In genomic region chr1:243186201-243186995, GRCh38 we compare ENCODE assay signal across 8 cellular contexts.
DNase-seq lines count a peak whose midpoint lies in the region; ATAC-seq, FAIRE-seq and TF ChIP-seq lines count a peak whose summit lies in the region.
"Not testable (repeated sequence)": the region's sequence is repeated elsewhere in the genome, so short reads cannot be mapped to it uniquely, and the experiment has no call there.

No MANE protein-coding gene starts in this region.

- TF ChIP-seq CTCF in H9 (conservative IDR thresholded peaks at IDR 0.05); WTC11 (IDR thresholded peaks at IDR 0.05): not testable (repeated sequence)

- H3K4ac ChIP-seq in H9 (ENCODE audit: low read depth, low read length) = not testable (repeated sequence)

- not testable (repeated sequence) for H2AFZ ChIP-seq in H9 (ENCODE audit: low read length)

- H2BK12ac ChIP-seq in H9 (ENCODE audit: insufficient read length, low read depth, low read length) = not testable (repeated sequence)

- not testable (repeated sequence) for H3K23me2 ChIP-seq in H9 (ENCODE audit: insufficient read length, low read depth, low read length, poor library complexity, severe bottlenecking)

- H3K14ac ChIP-seq in H9 (ENCODE audit: insufficient read depth, low read length) = not testable (repeated sequence)

- not testable (repeated sequence) for H2BK20ac ChIP-seq in H9 (ENCODE audit: low read depth, low read length, poor library complexity, severe bottlenecking)

- H3K79me2 ChIP-seq in H9 (ENCODE audit: insufficient read depth, low read length) = not testable (repeated sequence)

- H3K27ac Mint-ChIP-seq in H9 = peak overlapping the region in 2 of 3 experiments; percentile 40 to 67; a peak in 2 of 7 replicates
- peak overlapping the region; percentile 85; the same call in 1 of the 2 replicates for H3K27ac Mint-ChIP-seq in WTC11

- H3K23ac ChIP-seq in H9 (ENCODE audit: insufficient read length, low read depth, low read length) = not testable (repeated sequence)

- not testable (repeated sequence) for H3T11ph ChIP-seq in H9 (ENCODE audit: low read length)

- H3K4me2 ChIP-seq in H9 (ENCODE audit: insufficient read depth, insufficient read length, low read length) = not testable (repeated sequence)

- WGBS in H9 (ENCODE audit: extremely low coverage, insufficient read length, low lambda C conversion rate) = no CpG with 5 or more reads among the region's 8 CpGs

- not testable (repeated sequence) for H3K18ac ChIP-seq in H9 (ENCODE audit: insufficient read length, low read depth, low read length)

- not testable (repeated sequence) for H3K9me3 ChIP-seq in H9 (ENCODE audit: control insufficient read depth, low read depth, low read length)

- H2BK120ac ChIP-seq in H9 (ENCODE audit: low read depth, low read length, poor library complexity, severe bottlenecking) = not testable (repeated sequence)

- not testable (repeated sequence) for H3K27me3 Mint-ChIP-seq in H9 (ENCODE audit: low read depth); WTC11 (ENCODE audit: low read depth)

- H3K36me3 Mint-ChIP-seq in H9 (ENCODE audit: insufficient read depth in 1 of 3, low read depth in 3 of 3) = peaks cover 20 to 33% (median 28%) of the 10 kb centered on the region in 3 experiments; a peak in 6 of 7 replicates
- H3K36me3 Mint-ChIP-seq in WTC11 = peaks cover 29% of the 10 kb centered on the region

- H2BK5ac ChIP-seq in H9 (ENCODE audit: insufficient read length, low read length) = not testable (repeated sequence)

- CTCF ChIA-PET in WTC11 (lab: Charles Lee) = not testable (repeated sequence)

- not testable (repeated sequence) for H4K91ac ChIP-seq in H9 (ENCODE audit: insufficient read length, low read depth, low read length)

- H4K8ac ChIP-seq in H9 (replicated peaks; ENCODE audit: insufficient read length, low read depth, low read length) = not testable (repeated sequence)

- not testable (repeated sequence) for H3K9ac ChIP-seq in H9 (ENCODE audit: extremely low read depth, insufficient read length, low read length)

- not testable (repeated sequence) for H3K4me1 ChIP-seq in H9 (ENCODE audit: insufficient read depth, low read length)

- POLR2A ChIA-PET in WTC11 (lab: Charles Lee) = not testable (repeated sequence)

- H3K9me3 Mint-ChIP-seq in H9, WTC11: not testable (repeated sequence)

- H3K27me3 ChIP-seq in H9 (ENCODE audit: insufficient read depth, low read length); layer of hippocampus (ENCODE audit: control insufficient read depth, insufficient read depth, low read length): not testable (repeated sequence)

- peak; percentile 6 for FAIRE-seq in frontal cortex (lab: Jason Lieb, UNC)

- not testable (repeated sequence) for H4K5ac ChIP-seq in H9 (ENCODE audit: insufficient read length, low read depth, low read length)

- DNase-seq in COLO829 (ENCODE audit: low spot score) (peak; percentile 75), pons (ENCODE audit: low spot score) (peak; percentile 90)
- not testable (repeated sequence) for DNase-seq in H9; WTC11 (ENCODE audit: low spot score); frontal cortex (ENCODE audit: low spot score in 2 of 2)

- not testable (repeated sequence) for H3K27ac ChIP-seq in H9 (ENCODE audit: insufficient read length, low read depth, low read length)
- H3K27ac ChIP-seq in cingulate gyrus (ENCODE audit: low read depth, low read length) = peak overlapping the region; percentile 60
- peak overlapping the region; percentile 57 for H3K27ac ChIP-seq in layer of hippocampus (ENCODE audit: low read depth, low read length)
- peak overlapping the region; percentile 61 for H3K27ac ChIP-seq in temporal lobe (ENCODE audit: low read depth, low read length)

- not testable (repeated sequence) for H3K4me3 Mint-ChIP-seq in H9, WTC11

- H3K4me1 Mint-ChIP-seq in H9 = peaks cover 18 to 20% of the 10 kb centered on the region in 2 experiments
- peaks cover 26% of the 10 kb centered on the region for H3K4me1 Mint-ChIP-seq in WTC11

- not testable (repeated sequence) for H4K20me1 ChIP-seq in H9 (ENCODE audit: control insufficient read depth, insufficient read depth, insufficient read length)

- H3K79me1 ChIP-seq in H9 (ENCODE audit: insufficient read depth, low read depth, low read length, poor library complexity, severe bottlenecking) = not testable (repeated sequence)

- H3K56ac ChIP-seq in H9 (ENCODE audit: insufficient read length, low read depth, low read length) = not testable (repeated sequence)

- not testable (repeated sequence) for H2AK5ac ChIP-seq in H9 (ENCODE audit: insufficient read length, low read length)

- not testable (repeated sequence) for H2BK15ac ChIP-seq in H9 (ENCODE audit: low read depth, low read length)

- not testable (repeated sequence) for ATAC-seq in WTC11
